Comparison of ENCODE assay signal across 8 cellular contexts in the genomic region with DNA sequence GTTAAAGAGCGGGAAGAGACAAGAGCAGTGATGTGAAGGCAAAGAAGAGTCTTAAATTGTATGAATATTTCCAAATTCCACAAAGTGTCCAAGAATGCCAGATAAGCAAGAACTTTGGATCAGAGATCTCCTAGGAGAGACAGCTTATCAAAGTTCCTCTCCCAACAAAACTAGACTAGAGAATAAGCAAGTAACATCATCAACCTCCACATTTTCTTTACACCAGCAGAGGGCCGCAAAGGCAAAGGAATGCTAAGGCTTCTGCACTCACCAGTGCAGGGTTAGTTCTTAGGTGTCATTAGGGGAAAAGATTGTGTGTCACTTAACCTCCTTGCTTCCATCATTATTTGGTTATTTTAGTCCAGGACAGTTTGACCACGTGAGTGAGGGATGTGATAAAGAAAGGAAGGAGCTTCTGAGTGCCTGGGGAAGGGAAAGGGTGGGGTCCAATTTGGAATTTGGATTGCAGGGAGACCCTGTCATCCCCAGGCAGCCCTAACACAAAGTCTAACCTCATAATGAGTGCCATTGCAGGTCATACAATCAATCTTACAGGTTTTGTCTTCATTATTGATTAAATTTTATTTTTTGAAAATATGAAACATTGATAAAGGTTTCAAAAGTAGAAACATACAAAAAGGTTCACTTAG. TPM values are rescaled to one million over a fixed set of nuclear protein-coding genes. Genes with fewer than 3 reads are reported as not detected.
DNase-seq lines count a peak whose midpoint lies in the region; ATAC-seq and TF ChIP-seq lines count a peak whose summit lies in the region.

No MANE protein-coding gene starts in this region.

- CTCF ChIA-PET in Panc1 (lab: Charles Lee): no interaction called here

- H3K9ac ChIP-seq in neuronal stem cell (ENCODE audit: low read depth, low read length, poor library complexity): no peak overlapping the region

- no peak overlapping the region for H3K4ac ChIP-seq in neuronal stem cell (ENCODE audit: low read length)

- no peak overlapping the region for H2AK5ac ChIP-seq in neuronal stem cell (ENCODE audit: low read depth, low read length)

- H2BK120ac ChIP-seq in neuronal stem cell (ENCODE audit: low read depth, low read length): no peak overlapping the region

- H3K79me1 ChIP-seq in neuronal stem cell (ENCODE audit: low read depth, low read length): no peaks in the 10 kb centered on the region

- no peak overlapping the region for H3K23ac ChIP-seq in neuronal stem cell (ENCODE audit: low read depth, low read length, poor library complexity)

- TF ChIP-seq POLR2A in thyroid gland (IDR thresholded peaks at IDR 0.05): no peak

- H2AFZ ChIP-seq in neuronal stem cell (ENCODE audit: low read length): no peak overlapping the region

- no peak overlapping the region for H3K14ac ChIP-seq in neuronal stem cell (ENCODE audit: low read length)

- H3K27ac ChIP-seq in Panc1 (ENCODE audit: low read length): no peak overlapping the region
- no peak overlapping the region for H3K27ac ChIP-seq in neuronal stem cell (replicated peaks; ENCODE audit: low read length)
- H3K27ac ChIP-seq in thyroid gland: no peak overlapping the region

- H2BK12ac ChIP-seq in neuronal stem cell (ENCODE audit: low read length): no peak overlapping the region

- no peaks in the 10 kb centered on the region for H3K36me3 ChIP-seq in Panc1 (ENCODE audit: control insufficient read depth, insufficient read depth, low read length)
- no peaks in the 10 kb centered on the region for H3K36me3 ChIP-seq in neuronal stem cell (replicated peaks in 1 of 2; ENCODE audit: control insufficient read depth in 2 of 2, insufficient read depth in 2 of 2, low read length in 2 of 2)
- H3K36me3 ChIP-seq in thyroid gland: no peaks in the 10 kb centered on the region

- peak; percentile 72 for TF ChIP-seq CTCF in Panc1 (IDR thresholded peaks at IDR 0.05)
- TF ChIP-seq CTCF in thyroid gland (IDR thresholded peaks at IDR 0.05): peak in 5 of 6 experiments; percentile 46 to 91 (median 83)

- H3K27me3 ChIP-seq in Panc1 (ENCODE audit: control insufficient read depth, insufficient read depth, low read length) (no peaks in the 10 kb centered on the region), neuronal stem cell (ENCODE audit: control insufficient read depth in 3 of 3, insufficient read depth in 3 of 3, low read depth in 1 of 3, low read length in 3 of 3) (no peaks in the 10 kb centered on the region), thyroid gland (no peaks in the 10 kb centered on the region)

- DNase-seq in Caki2 (ENCODE audit: low read depth) (peak; percentile 46), HT-29 (ENCODE audit: low spot score) (peak; percentile 75), Panc1 (ENCODE audit: low read depth, low spot score) (no peak), fibroblast of peridontal ligament (ENCODE audit: extremely low read depth) (peak; percentile 82), neuronal stem cell (ENCODE audit: low spot score) (peak; percentile 59), thyroid gland (peak; percentile 63 to 73)
- DNase-seq in activated T-cell treated with anti-CD3 and anti-CD28 coated beads, Interleukin-2, amount 50 U/mL, for 48 hours: peak; percentile 66 to 68

- intact Hi-C loops in Panc1 (cut with micrococcal nuclease; ENCODE audit: unreplicated experiment): loop anchor here (2.0 kb wide), 1 partner anchor 155 kb away; no protein-coding TSS in a partner anchor
- intact Hi-C loops in thyroid gland (cut with DNase I): no loop called here

- H3K4me2 ChIP-seq in neuronal stem cell (ENCODE audit: insufficient read depth, low read length, poor library complexity, severe bottlenecking): no peak overlapping the region

- no CpG with 5 or more reads among the region's 3 CpGs for WGBS in neuronal stem cell (ENCODE audit: extremely low coverage in 2 of 2, insufficient read length in 2 of 2, insufficient replicate concordance in 1 of 2), 2 donors
- 28 to 32% methylated on average over 3 of the region's 3 CpGs for WGBS in thyroid gland, 2 donors

- H3K9me3 ChIP-seq in Panc1 (ENCODE audit: control insufficient read depth, insufficient read depth, low read depth, low read length) (no peaks in the 10 kb centered on the region), neuronal stem cell (replicated peaks in 1 of 2; ENCODE audit: control insufficient read depth in 2 of 2, insufficient read depth in 1 of 2, low read depth in 1 of 2, low read length in 2 of 2) (no peaks in the 10 kb centered on the region), thyroid gland (no peaks in the 10 kb centered on the region)

- in situ Hi-C loops in Caki2 (cut with HindIII; ENCODE audit: low pct_unique_long_range_greater_than_20kb, low sequenced_read_pairs): no loop called here
- in situ Hi-C loops in Panc1 (cut with HindIII; ENCODE audit: low pct_unique_long_range_greater_than_20kb, low sequenced_read_pairs): no loop called here

- no peak overlapping the region for H3K18ac ChIP-seq in neuronal stem cell (ENCODE audit: low read length)

- H4K91ac ChIP-seq in neuronal stem cell (ENCODE audit: low read depth, low read length, poor library complexity): no peak overlapping the region

- no TSS peak for BruUV-seq in Panc1 (replicated peaks; lab: Mats Ljungman, UMichigan)

- no peak overlapping the region for H2BK5ac ChIP-seq in neuronal stem cell (ENCODE audit: low read length)

- H3K4me3 ChIP-seq in Panc1 (ENCODE audit: low read depth in 2 of 2, low read length in 2 of 2) (no peak overlapping the region), neuronal stem cell (ENCODE audit: low read length in 2 of 2) (no peak overlapping the region), thyroid gland (replicated peaks in 1 of 3) (no peak overlapping the region)

- POLR2A ChIA-PET in Panc1 (lab: Charles Lee): no interaction called here

- no peak overlapping the region for H4K8ac ChIP-seq in neuronal stem cell (ENCODE audit: low read depth, low read length)

- ATAC-seq in GM19467 (IDR thresholded peaks at IDR 0.05; ENCODE audit: unreplicated experiment) (peak; percentile 69), Panc1 (peak; percentile 95)

- H2BK15ac ChIP-seq in neuronal stem cell (ENCODE audit: low read length): no peak overlapping the region

- H3K4me1 ChIP-seq in Panc1 (ENCODE audit: control insufficient read depth, insufficient read depth, low read length): no peaks in the 10 kb centered on the region
- no peaks in the 10 kb centered on the region for H3K4me1 ChIP-seq in neuronal stem cell (ENCODE audit: control insufficient read depth in 2 of 2, insufficient read depth in 1 of 2, low read depth in 1 of 2, low read length in 2 of 2)
- H3K4me1 ChIP-seq in thyroid gland: no peaks in the 10 kb centered on the region

RNA-seq across cellular contexts. Expression of a gene that starts 7.5 kb away (rescaled TPM):
- 73.3 and 82.2 TPM in 2 replicates for total RNA-seq in Caki2 (2014; rRNA removed; shearing (Covaris generic); ENCODE audit: low replicate concordance)
- 38.6 and 44.1 TPM in 2 replicates for total RNA-seq in HT-29 (2014; rRNA removed; shearing (Covaris generic))
- total RNA-seq in Panc1 (2021; ENCODE audit: unreplicated experiment) (56.4 TPM), thyroid gland (100 to 1,000 TPM in 1 of 4 donors, 10 to 100 TPM in 3; 63.8 to 124 (median 71.3) TPM)
- 28.6 TPM for polyA plus RNA-seq in Panc1 (2012; ENCODE audit: insufficient read length)
- polyA plus RNA-seq in neuronal stem cell (2013, experiment 1 of 2): 38.0 TPM
- polyA plus RNA-seq in neuronal stem cell (2013, experiment 2 of 2): 39.3 TPM
